Comparison of ENCODE assay signal across 12 cellular contexts in the genomic region with DNA sequence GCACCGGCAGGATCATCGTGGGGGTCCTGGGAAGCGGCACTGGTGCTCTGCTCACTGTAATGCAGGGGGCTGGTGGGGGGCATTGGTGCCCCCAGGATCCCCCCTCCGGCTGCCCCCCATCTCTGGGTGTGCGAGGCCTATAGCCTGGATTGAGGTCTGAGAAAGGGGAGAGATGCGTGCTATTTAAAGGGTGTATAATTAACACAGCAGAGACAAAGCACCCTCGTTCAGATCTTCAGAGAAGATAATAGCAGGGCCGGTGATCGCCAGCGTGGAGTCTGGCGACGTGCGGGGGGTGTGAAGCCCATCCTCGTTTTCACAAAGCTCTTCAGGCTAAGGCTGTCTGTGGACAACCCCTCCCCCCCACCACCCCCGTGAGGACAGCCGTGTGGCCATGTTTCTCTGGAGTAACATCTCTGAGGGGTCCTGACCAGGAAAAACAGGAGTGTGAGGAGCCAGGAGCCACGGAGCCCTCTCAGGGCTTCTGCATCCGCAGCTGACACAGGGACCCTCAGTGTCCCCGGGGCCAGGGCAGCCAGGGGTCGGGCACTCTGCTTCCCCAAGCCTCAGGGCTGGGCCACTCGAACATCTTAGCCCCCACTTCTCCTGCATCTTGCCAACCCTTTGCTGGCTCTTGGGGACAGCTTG. TPM values are rescaled to one million over a fixed set of nuclear protein-coding genes. Genes with fewer than 3 reads are reported as not detected.
DNase-seq lines count a peak whose midpoint lies in the region; ATAC-seq, FAIRE-seq and TF ChIP-seq lines count a peak whose summit lies in the region.
"Had no signal": no experiment of that assay in that cellular context is flagged by ENCODE, and none has a peak within 500 bp of the region (broad histone marks: within the 10 kb centered on the region; RNA-seq: fewer than 3 reads in every experiment).

No MANE protein-coding gene starts in this region.

- H3K4ac ChIP-seq in H1 (replicated peaks; ENCODE audit: insufficient read length, low read depth, low read length) = no peak overlapping the region

- no peak overlapping the region for H2BK20ac ChIP-seq in H1 (ENCODE audit: low read length)

- H3K27me3 Mint-ChIP-seq in CD4-positive, alpha-beta memory T cell = no peaks in the 10 kb centered on the region
- H3K27me3 Mint-ChIP-seq in activated naive CD4-positive, alpha-beta T cell treated with anti-CD3 and anti-CD28 coated beads for 36 hours (ENCODE audit: low read depth) = no peaks in the 10 kb centered on the region
- H3K27me3 Mint-ChIP-seq: natural killer cell treated with Interleukin-12 subunit alpha and Interleukin-12 subunit beta and Interleukin-15 and Interleukin-18, amount 100 ng/mL, for 72 hours had no signal

- H3F3A ChIP-seq in PC-3 (ENCODE audit: low read length, unreplicated experiment) = peaks cover 3% of the 10 kb centered on the region

- no peaks in the 10 kb centered on the region for H3K23me2 ChIP-seq in H1 (ENCODE audit: low read depth, low read length)

- no peak overlapping the region for H3K23ac ChIP-seq in H1 (ENCODE audit: insufficient read length)

- no peak overlapping the region for H3K14ac ChIP-seq in H1 (ENCODE audit: insufficient read length)

- no peak overlapping the region for H3K4me3 Mint-ChIP-seq in CD4-positive, alpha-beta memory T cell
- H3K4me3 Mint-ChIP-seq in activated naive CD4-positive, alpha-beta T cell treated with anti-CD3 and anti-CD28 coated beads for 36 hours = no peak overlapping the region
- H3K4me3 Mint-ChIP-seq: activated naive CD8-positive, alpha-beta T cell treated with anti-CD3 and anti-CD28 coated beads, Interleukin-2, amount 50 U/mL, for 24 hours; natural killer cell treated with Interleukin-12 subunit alpha and Interleukin-12 subunit beta and Interleukin-15 and Interleukin-18, amount 100 ng/mL, for 72 hours had no signal

- TF ChIP-seq POLR2A in H1 (IDR thresholded peaks at IDR 0.05; ENCODE audit: control extremely low read depth in 1 of 2, low read depth in 2 of 2, low read length in 2 of 2) = no peak

- 0 out of 2 replicates have a peak overlapping the region, but pooled peaks have one; percentile 92 for H2BK15ac ChIP-seq in H1 (ENCODE audit: low read length)

- no peak for TF ChIP-seq RAD21 in H1 (IDR thresholded peaks at IDR 0.05 in 1 of 2, conservative IDR thresholded peaks at IDR 0.05 in 1 of 2; ENCODE audit: low read depth in 2 of 2, low read length in 2 of 2)

- POLR2A ChIA-PET in CD4-positive, alpha-beta memory T cell (lab: Charles Lee; ENCODE audit: partially characterized antibody) = no interaction called here
- POLR2A ChIA-PET in PC-3 (lab: Charles Lee; ENCODE audit: unreplicated experiment) (no interaction called here), H1 (lab: Charles Lee; ENCODE audit: partially characterized antibody) (interaction anchor here (1.2 kb wide), 1 partner anchor 60 kb away, joined by 3 read pairs; no protein-coding TSS in a partner anchor)

- no peak overlapping the region for H2BK120ac ChIP-seq in H1 (replicated peaks; ENCODE audit: low read depth, low read length)

- no peaks in the 10 kb centered on the region for H3K9me2 ChIP-seq in PC-3 (replicated peaks; ENCODE audit: low read length)

- H4K8ac ChIP-seq in H1 (ENCODE audit: extremely low read depth, insufficient read depth, low read length) = peak overlapping the region; percentile 4; the same call in 1 of the 2 replicates

- H2AFZ ChIP-seq in PC-3 (ENCODE audit: low read length) = no peak overlapping the region
- no peak overlapping the region for H2AFZ ChIP-seq in H1 (ENCODE audit: low read length)

- H4K5ac ChIP-seq in H1 (ENCODE audit: insufficient read length, low read depth, low read length) = no peak overlapping the region

- no peaks in the 10 kb centered on the region for H3K9me3 Mint-ChIP-seq in CD4-positive, alpha-beta memory T cell
- no peaks in the 10 kb centered on the region for H3K9me3 Mint-ChIP-seq in activated naive CD4-positive, alpha-beta T cell treated with anti-CD3 and anti-CD28 coated beads for 36 hours
- H3K9me3 Mint-ChIP-seq: activated naive CD8-positive, alpha-beta T cell treated with anti-CD3 and anti-CD28 coated beads, Interleukin-2, amount 50 U/mL, for 24 hours; natural killer cell treated with Interleukin-12 subunit alpha and Interleukin-12 subunit beta and Interleukin-15 and Interleukin-18, amount 100 ng/mL, for 72 hours had no signal

- H3K79me2 ChIP-seq in PC-3 (ENCODE audit: low read length) (no peaks in the 10 kb centered on the region), H1 (ENCODE audit: control insufficient read depth in 1 of 2, insufficient read depth in 2 of 2, low read length in 2 of 2) (no peaks in the 10 kb centered on the region)

- no TSS peak for BruUV-seq in PC-3 (replicated peaks; lab: Mats Ljungman, UMichigan)

- H3K9ac ChIP-seq in PC-3 (ENCODE audit: low read length) (peak overlapping the region; percentile 75), H1 (replicated peaks in 1 of 4; ENCODE audit: extremely low read depth in 1 of 4, low read depth in 3 of 4, low read length in 3 of 4) (no peak overlapping the region; a peak in 2 of 7 replicates), rectal smooth muscle tissue (ENCODE audit: low read length) (no peak overlapping the region)

- TF ChIP-seq CTCF in PC-3 (conservative IDR thresholded peaks at IDR 0.05; ENCODE audit: low read depth, low read length) (no peak), H1 (IDR thresholded peaks at IDR 0.05; ENCODE audit: control extremely low read depth in 1 of 3, insufficient read depth in 1 of 3, low read depth in 1 of 3, low read length in 3 of 3) (no peak)

- H4K20me1 ChIP-seq in PC-3 (ENCODE audit: low read length) = no peaks in the 10 kb centered on the region
- H4K20me1 ChIP-seq in H1 (replicated peaks in 1 of 2; ENCODE audit: control insufficient read depth in 1 of 2, insufficient read depth in 2 of 2, low read length in 2 of 2) = peaks cover 0 to 2% of the 10 kb centered on the region in 2 experiments

- H3K18ac ChIP-seq in H1 (ENCODE audit: extremely low read depth, low read length) = 0 out of 2 replicates have a peak overlapping the region, but pooled peaks have one; percentile 2

- no peaks in the 10 kb centered on the region for H3K79me1 ChIP-seq in H1 (ENCODE audit: low read depth, low read length)

- no peaks in the 10 kb centered on the region for H3K36me3 ChIP-seq in CD4-positive, alpha-beta memory T cell (ENCODE audit: insufficient read depth, low read length)
- H3K36me3 ChIP-seq in PC-3 (ENCODE audit: low read depth, low read length) (peaks cover under 1% of the 10 kb centered on the region; the same call in 1 of the 2 replicates), H1 (ENCODE audit: control insufficient read depth in 2 of 4, insufficient read depth in 4 of 4, low read length in 3 of 4) (no peaks in the 10 kb centered on the region), rectal smooth muscle tissue (ENCODE audit: control insufficient read depth, insufficient read depth, low read length) (no peaks in the 10 kb centered on the region)

- CTCF ChIA-PET in CD4-positive, alpha-beta memory T cell (lab: Charles Lee; ENCODE audit: partially characterized antibody) = interaction anchor here (1.0 kb wide), 1 partner anchor 8 kb away, joined by 3 read pairs; no protein-coding TSS in a partner anchor
- CTCF ChIA-PET in PC-3 (lab: Charles Lee) = no interaction called here
- CTCF ChIA-PET in H1 (lab: Charles Lee; ENCODE audit: partially characterized antibody) = interaction anchor here (1.0 to 7.6 kb wide), 5 partner anchors 9 to 71 kb away, joined by 3 to 110 read pairs (median 27); no protein-coding TSS in a partner anchor
- CTCF ChIA-PET in activated naive CD4-positive, alpha-beta T cell treated with anti-CD3 and anti-CD28 coated beads for 36 hours (lab: Charles Lee) = interaction anchor here (1.4 kb wide), 1 partner anchor 71 kb away, joined by 10 read pairs; no protein-coding TSS in a partner anchor

- H3K9me3 ChIP-seq in CD4-positive, alpha-beta memory T cell (ENCODE audit: control insufficient read depth in 1 of 2, low read length in 2 of 2) = no peaks in the 10 kb centered on the region
- H3K9me3 ChIP-seq in PC-3 (ENCODE audit: low read length) (no peaks in the 10 kb centered on the region), H1 (ENCODE audit: insufficient read depth in 2 of 2, low read depth in 1 of 2, low read length in 1 of 2) (no peaks in the 10 kb centered on the region)
- H3K9me3 ChIP-seq: spleen had no signal

- WGBS in H1 (ENCODE audit: extremely low coverage in 1 of 2, insufficient coverage in 1 of 2, insufficient read length in 1 of 2, insufficient replicate concordance in 2 of 2, low coverage in 1 of 2, low lambda C conversion rate in 2 of 2, missing lambda C conversion rate in 1 of 2), 2 experiments = 88% methylated on average over 21 of the region's 21 CpGs; no CpG with 5 or more reads in 1 of the 2 experiments

- H2BK5ac ChIP-seq in H1 (ENCODE audit: low read depth, low read length) = peak overlapping the region; percentile 75

- H3K56ac ChIP-seq in H1 (replicated peaks; ENCODE audit: insufficient read length, low read depth, low read length) = no peak overlapping the region

- H4K91ac ChIP-seq in H1 (replicated peaks; ENCODE audit: insufficient read length, low read length) = peak overlapping the region; percentile 68

- DNase-seq in CD4-positive, alpha-beta memory T cell = no peak
- DNase-seq in PC-3 = no peak
- DNase-seq in H1 (ENCODE audit: low read depth in 1 of 2, low spot score in 2 of 2) = no peak
- DNase-seq in kidney tubule cell (ENCODE audit: low spot score) = no peak
- no peak for DNase-seq in activated naive CD4-positive, alpha-beta T cell treated with anti-CD3 and anti-CD28 coated beads for 36 hours
- no peak for DNase-seq in NCI-H2107 (lab: John Stamatoyannopoulos, UW)
- DNase-seq: activated naive CD8-positive, alpha-beta T cell treated with anti-CD3 and anti-CD28 coated beads, Interleukin-2, amount 50 U/mL, for 24 hours; Right ventricle myocardium superior; spleen had no signal

- no peak for TF ChIP-seq EP300 in H1 (IDR thresholded peaks at IDR 0.05; ENCODE audit: borderline replicate concordance in 1 of 2, low read depth in 2 of 2, low read length in 2 of 2)

- FAIRE-seq in H1 (lab: Jason Lieb, UNC) = no peak

- peak overlapping the region; percentile 55 for H3K4me2 ChIP-seq in PC-3 (ENCODE audit: low read length)
- no peak overlapping the region for H3K4me2 ChIP-seq in H1 (ENCODE audit: insufficient read depth in 1 of 2, low read depth in 2 of 2, low read length in 2 of 2)

- peaks cover 56% of the 10 kb centered on the region for H3K4me1 ChIP-seq in CD4-positive, alpha-beta memory T cell (ENCODE audit: insufficient read depth, low read length)
- peaks cover 53% of the 10 kb centered on the region for H3K4me1 ChIP-seq in PC-3 (ENCODE audit: insufficient read depth, low read length)
- peaks cover 7 to 40% (median 30%) of the 10 kb centered on the region in 4 experiments for H3K4me1 ChIP-seq in H1 (replicated peaks in 1 of 4; ENCODE audit: control insufficient read depth in 3 of 4, insufficient read depth in 4 of 4, low read length in 3 of 4)
- H3K4me1 ChIP-seq in rectal smooth muscle tissue (ENCODE audit: control insufficient read depth, insufficient read depth, low read length) = peaks cover 31% of the 10 kb centered on the region

- H2AK5ac ChIP-seq in H1 (ENCODE audit: low read depth, low read length) = peak overlapping the region; percentile 98

- ATAC-seq in PC-3 (no peak), HG03378 (IDR thresholded peaks at IDR 0.05; ENCODE audit: unreplicated experiment) (no peak)
- ATAC-seq: activated naive CD8-positive, alpha-beta T cell treated with anti-CD3 and anti-CD28 coated beads, Interleukin-2, amount 50 U/mL, for 24 hours had no signal

- peak overlapping the region; percentile 51 for H3K27ac ChIP-seq in CD4-positive, alpha-beta memory T cell (ENCODE audit: low read depth, low read length)
- H3K27ac ChIP-seq in PC-3 (ENCODE audit: low read length) (peak overlapping the region; percentile 98), H1 (ENCODE audit: low read depth, low read length) (no peak overlapping the region), rectal smooth muscle tissue (ENCODE audit: low read depth, low read length) (peak overlapping the region; percentile 78)

- no peaks in the 10 kb centered on the region for H3K27me3 ChIP-seq in CD4-positive, alpha-beta memory T cell (ENCODE audit: insufficient read depth, low read length)
- H3K27me3 ChIP-seq in PC-3 (ENCODE audit: low read length) (no peaks in the 10 kb centered on the region), H1 (replicated peaks in 1 of 4; ENCODE audit: control insufficient read depth in 3 of 4, extremely low read depth in 1 of 4, insufficient read depth in 3 of 4, low read length in 3 of 4) (no peaks in the 10 kb centered on the region), rectal smooth muscle tissue (ENCODE audit: control insufficient read depth, insufficient read depth, low read length) (no peaks in the 10 kb centered on the region)

- peaks cover 24 to 56% (median 36%) of the 10 kb centered on the region in 4 donors for H3K4me1 Mint-ChIP-seq in CD4-positive, alpha-beta memory T cell
- peaks cover 30% of the 10 kb centered on the region for H3K4me1 Mint-ChIP-seq in activated naive CD4-positive, alpha-beta T cell treated with anti-CD3 and anti-CD28 coated beads for 36 hours (ENCODE audit: low read depth)

- H3K36me3 Mint-ChIP-seq in CD4-positive, alpha-beta memory T cell = no peaks in the 10 kb centered on the region
- no peaks in the 10 kb centered on the region for H3K36me3 Mint-ChIP-seq in activated naive CD4-positive, alpha-beta T cell treated with anti-CD3 and anti-CD28 coated beads for 36 hours (ENCODE audit: low read depth)
- H3K36me3 Mint-ChIP-seq: natural killer cell treated with Interleukin-12 subunit alpha and Interleukin-12 subunit beta and Interleukin-15 and Interleukin-18, amount 100 ng/mL, for 72 hours had no signal

- intact Hi-C loops in CD4-positive, alpha-beta memory T cell (cut with micrococcal nuclease) = loop anchor here (10.0 kb wide), 1 partner anchor 831 kb away; a partner anchor contains a TSS
- intact Hi-C loops in PC-3 (cut with micrococcal nuclease) = no loop called here
- intact Hi-C loops in activated naive CD4-positive, alpha-beta T cell treated with anti-CD3 and anti-CD28 coated beads for 36 hours (cut with micrococcal nuclease) = loop anchor here (10.0 kb wide), 1 partner anchor 299 kb away; no protein-coding TSS in a partner anchor

- peak overlapping the region; percentile 84; the same call in 1 of the 2 replicates for H2BK12ac ChIP-seq in H1 (ENCODE audit: low read depth, low read length)

- peak overlapping the region in 6 of 7 donors; percentile 13 to 94 (median 84) for H3K27ac Mint-ChIP-seq in CD4-positive, alpha-beta memory T cell
- H3K27ac Mint-ChIP-seq in activated naive CD4-positive, alpha-beta T cell treated with anti-CD3 and anti-CD28 coated beads for 36 hours = no peak overlapping the region

- H3K4me3 ChIP-seq in CD4-positive, alpha-beta memory T cell (ENCODE audit: low read length in 2 of 2) = no peak overlapping the region
- H3K4me3 ChIP-seq in PC-3 (ENCODE audit: low read length) = no peak overlapping the region
- H3K4me3 ChIP-seq in H1 (ENCODE audit: extremely low read depth in 1 of 4, insufficient read depth in 2 of 4, low read depth in 3 of 4, low read length in 4 of 4) = no peak overlapping the region
- H3K4me3 ChIP-seq in rectal smooth muscle tissue (ENCODE audit: low read length) = no peak overlapping the region
- H3K4me3 ChIP-seq: spleen had no signal

RNA-seq across cellular contexts. Expression of a gene that starts 58.7 kb away (rescaled TPM):
- 1 to 10 TPM; 5.4 to 7.2 TPM for total RNA-seq in CD4-positive, alpha-beta memory T cell
- polyA plus RNA-seq in CD4-positive, alpha-beta memory T cell = 1 to 10 TPM; 2.1 to 5.6 TPM
- total RNA-seq in PC-3 (2014; rRNA removed) = 50.9 and 56.9 TPM in 2 replicates
- total RNA-seq in H1 (2021; fragmentation: NEBNext Ultra II Directional; extraction: Animal tissue kit (Norgen Biotek cat#: 25700)) = 18.4 and 22.8 TPM in 2 replicates
- 10.0 and 19.8 TPM in 2 replicates for polyA plus RNA-seq in H1 (2011; rRNA removed)
- 8.2 TPM for polyA plus RNA-seq in H1 (2011; cell fraction: cytosol; rRNA removed)
- 25.9 TPM for polyA plus RNA-seq in H1 (2011; cell fraction: nucleus; rRNA removed)
- 12.1 to 15.1 TPM (median 14.9 TPM) in 4 replicates for polyA plus RNA-seq in H1 (2012, experiment 1 of 2)
- polyA plus RNA-seq in H1 (2012, experiment 2 of 2) = 15.4 TPM
- polyA plus RNA-seq in H1 (2013, experiment 1 of 2) = 12.5 TPM
- polyA plus RNA-seq in H1 (2013, experiment 2 of 2) = 11.0 TPM
- 9.6 and 11.6 TPM in 2 replicates for polyA minus RNA-seq in H1 (2011; rRNA and poly(A)+ RNA removed)
- polyA minus RNA-seq in H1 (2011; cell fraction: cytosol; rRNA and poly(A)+ RNA removed) = 15.8 TPM
- polyA minus RNA-seq in H1 (2011; cell fraction: nucleus; rRNA and poly(A)+ RNA removed) = 25.5 TPM
- 1 to 10 TPM; 3.9 to 4.2 TPM for total RNA-seq in activated naive CD4-positive, alpha-beta T cell treated with anti-CD3 and anti-CD28 coated beads for 36 hours
